30 cellular contexts compared by ENCODE assay signal in genomic region chr1:190464686-190465085, GRCh38. TPM values are rescaled to one million over a fixed set of nuclear protein-coding genes. Genes with fewer than 3 reads are reported as not detected.
"Had no signal": no experiment of that assay in that cellular context is flagged by ENCODE, and none has a peak within 500 bp of the region (broad histone marks: within the 10 kb centered on the region; RNA-seq: fewer than 3 reads in every experiment).

No MANE protein-coding gene starts in this region.

- H3K27ac ChIP-seq: colonic mucosa, epithelial cell of prostate, gastrocnemius medialis, left lung, prostate gland, right atrium auricular region, skin epidermis, stomach, thyroid gland had no signal

- H3K9me3 ChIP-seq: colonic mucosa, gastrocnemius medialis, left lung, mucosa of descending colon, prostate gland, right atrium auricular region, stomach, thyroid gland had no signal

- H3K36me3 ChIP-seq: colonic mucosa, gastrocnemius medialis, left lung, prostate gland, right atrium auricular region, stomach, thyroid gland had no signal

- H3K4me1 ChIP-seq: colonic mucosa, gastrocnemius medialis, left lung, prostate gland, right atrium auricular region, stomach, thyroid gland had no signal

- H3K27me3 ChIP-seq: colonic mucosa, gastrocnemius medialis, left lung, right atrium auricular region, stomach, thyroid gland had no signal

- FAIRE-seq: keratinocyte had no signal

- H3K9me3 Mint-ChIP-seq: endodermal cell, mesothelial cell of epicardium, nephron progenitor cell, type B pancreatic cell had no signal

- DNase-seq: colonic mucosa; effector CD8-positive, alpha-beta T cell; endodermal cell; foreskin fibroblast; gastrocnemius medialis; head of caudate nucleus; left lung; mesenchymal stem cell; mucosa of descending colon; naive thymus-derived CD8-positive, alpha-beta T cell; nephron progenitor cell; nucleus accumbens; stimulated activated CD4-positive, alpha-beta T cell treated with anti-CD3 and anti-CD28 coated beads, Interleukin-15, amount 100 ng/mL, for 24 hours; stimulated activated CD4-positive, alpha-beta T cell treated with anti-CD3 and anti-CD28 coated beads, Interleukin-4, amount 100 ng/mL, for 1 hour; stimulated activated CD8-positive, alpha-beta memory T cell treated with anti-CD3 and anti-CD28 coated beads, Interleukin-4, amount 100 ng/mL, for 48 hours; stimulated activated naive CD4-positive, alpha-beta T cell treated with Interleukin-2 at 50 U/mL for 16 hours; stomach; thyroid gland had no signal

- H3K4me1 Mint-ChIP-seq: endodermal cell; mesothelial cell of epicardium; naive thymus-derived CD8-positive, alpha-beta T cell; nephron progenitor cell had no signal

- ATAC-seq: esophagus mucosa; gastrocnemius medialis; left lung; mucosa of descending colon; naive thymus-derived CD8-positive, alpha-beta T cell had no signal

- H3K36me3 Mint-ChIP-seq: mesothelial cell of epicardium; naive thymus-derived CD8-positive, alpha-beta T cell; type B pancreatic cell had no signal

- H3K4me3 Mint-ChIP-seq: dendritic cell treated with granulocyte-macrophage colony-stimulating factor and Interleukin-4, amounts not matched to agents 40 ng/mL and 50 ng/mL, for 4 days; endodermal cell; mesothelial cell of epicardium; naive thymus-derived CD8-positive, alpha-beta T cell; nephron progenitor cell; type B pancreatic cell had no signal

- H3K4me3 ChIP-seq: colonic mucosa, gastrocnemius medialis, left lung, mucosa of descending colon, prostate gland, right atrium auricular region, skin epidermis, stomach, thyroid gland had no signal

- H3K27me3 Mint-ChIP-seq: dendritic cell treated with granulocyte-macrophage colony-stimulating factor and Interleukin-4, amounts not matched to agents 40 ng/mL and 50 ng/mL, for 4 days; naive thymus-derived CD8-positive, alpha-beta T cell had no signal

RNA-seq across cellular contexts. Expression of gene BRINP3, which starts 13.0 kb away (rescaled TPM):
- total RNA-seq: chondrocyte; endodermal cell; esophagus mucosa; glomerular endothelial cell; lung microvascular endothelial cell; naive thymus-derived CD8-positive, alpha-beta T cell had no signal
- polyA plus RNA-seq: keratinocyte; naive thymus-derived CD8-positive, alpha-beta T cell had no signal
